In the genomic region with DNA sequence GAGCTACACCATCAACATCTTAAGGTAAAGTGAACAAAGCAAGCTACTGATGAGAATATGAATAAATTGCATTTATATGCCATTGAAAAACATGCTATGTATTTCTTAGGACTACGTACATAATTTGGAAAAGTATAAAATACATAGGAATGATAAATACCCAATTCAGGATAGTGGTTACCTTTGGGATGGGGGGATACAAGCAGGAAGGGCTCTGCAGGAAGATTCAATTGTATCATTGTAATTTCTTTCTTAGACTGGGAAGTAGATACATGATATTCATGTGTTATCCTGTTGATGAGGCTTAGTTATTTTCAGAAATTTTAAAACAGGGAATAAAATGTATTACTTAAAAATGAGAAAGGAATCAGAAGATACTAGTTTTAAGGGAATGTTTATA, we compare ENCODE assay signal across 23 cellular contexts. TPM values are rescaled to one million over a fixed set of nuclear protein-coding genes. Genes with fewer than 3 reads are reported as not detected.
DNase-seq lines count a peak whose midpoint lies in the region; ATAC-seq and TF ChIP-seq lines count a peak whose summit lies in the region.
"Had no signal": no experiment of that assay in that cellular context is flagged by ENCODE, and none has a peak within 500 bp of the region (broad histone marks: within the 10 kb centered on the region; RNA-seq: fewer than 3 reads in every experiment).

No MANE protein-coding gene starts in this region.

- no peak overlapping the region for H3K27ac ChIP-seq in CD8-positive, alpha-beta T cell (ENCODE audit: low read depth, low read length)
- H3K27ac ChIP-seq in lower lobe of right lung = no peak overlapping the region
- H3K27ac ChIP-seq: 22Rv1; A549; BLaER1 treated with 17β-estradiol and CSF1 and Interleukin-3, amounts not matched to agents 10 nM and 100 nM; C4-2B had no signal

- H3K4me3 Mint-ChIP-seq in activated naive CD4-positive, alpha-beta T cell treated with anti-CD3 and anti-CD28 coated beads, Interleukin-2, amount 50 U/mL, for 24 hours = no peak overlapping the region
- no peak overlapping the region for H3K4me3 Mint-ChIP-seq in CD8-positive, alpha-beta T cell
- H3K4me3 Mint-ChIP-seq in T-helper 17 cell = no peak overlapping the region
- H3K4me3 Mint-ChIP-seq in central memory CD8-positive, alpha-beta T cell = no peak overlapping the region
- H3K4me3 Mint-ChIP-seq: B cell; CD4-positive, alpha-beta T cell; CD8-positive, alpha-beta memory T cell had no signal

- no peaks in the 10 kb centered on the region for H3K4me1 Mint-ChIP-seq in activated naive CD4-positive, alpha-beta T cell treated with anti-CD3 and anti-CD28 coated beads, Interleukin-2, amount 50 U/mL, for 24 hours
- H3K4me1 Mint-ChIP-seq in CD8-positive, alpha-beta T cell (ENCODE audit: low read depth) = no peaks in the 10 kb centered on the region
- H3K4me1 Mint-ChIP-seq in T-helper 17 cell = peaks cover 13% of the 10 kb centered on the region
- no peaks in the 10 kb centered on the region for H3K4me1 Mint-ChIP-seq in central memory CD8-positive, alpha-beta T cell
- H3K4me1 Mint-ChIP-seq: B cell had no signal

- POLR2A ChIA-PET in CD8-positive, alpha-beta T cell (lab: Charles Lee) = no interaction called here

- no peaks in the 10 kb centered on the region for H3K27me3 Mint-ChIP-seq in activated naive CD4-positive, alpha-beta T cell treated with anti-CD3 and anti-CD28 coated beads, Interleukin-2, amount 50 U/mL, for 24 hours
- H3K27me3 Mint-ChIP-seq in CD8-positive, alpha-beta T cell (ENCODE audit: low read depth) = no peaks in the 10 kb centered on the region
- H3K27me3 Mint-ChIP-seq in T-helper 17 cell = no peaks in the 10 kb centered on the region
- H3K27me3 Mint-ChIP-seq in central memory CD8-positive, alpha-beta T cell = no peaks in the 10 kb centered on the region
- H3K27me3 Mint-ChIP-seq: B cell; CD4-positive, alpha-beta T cell; CD8-positive, alpha-beta memory T cell had no signal

- no peaks in the 10 kb centered on the region for H3K9me3 Mint-ChIP-seq in activated naive CD4-positive, alpha-beta T cell treated with anti-CD3 and anti-CD28 coated beads, Interleukin-2, amount 50 U/mL, for 24 hours
- no peaks in the 10 kb centered on the region for H3K9me3 Mint-ChIP-seq in CD8-positive, alpha-beta T cell
- no peaks in the 10 kb centered on the region for H3K9me3 Mint-ChIP-seq in central memory CD8-positive, alpha-beta T cell
- H3K9me3 Mint-ChIP-seq: CD4-positive, alpha-beta T cell; CD8-positive, alpha-beta memory T cell had no signal

- peaks cover 21% of the 10 kb centered on the region for H3K36me3 Mint-ChIP-seq in activated naive CD4-positive, alpha-beta T cell treated with anti-CD3 and anti-CD28 coated beads, Interleukin-2, amount 50 U/mL, for 24 hours
- H3K36me3 Mint-ChIP-seq in CD8-positive, alpha-beta T cell = peaks cover 79% of the 10 kb centered on the region
- H3K36me3 Mint-ChIP-seq in T-helper 17 cell (ENCODE audit: low read depth) = peaks cover 22% of the 10 kb centered on the region
- peaks cover 59% of the 10 kb centered on the region for H3K36me3 Mint-ChIP-seq in central memory CD8-positive, alpha-beta T cell (ENCODE audit: insufficient read depth)

- no peak for TF ChIP-seq CTCF in CD8-positive, alpha-beta T cell (IDR thresholded peaks at IDR 0.05)
- no peak for TF ChIP-seq CTCF in lower lobe of right lung (IDR thresholded peaks at IDR 0.05)

- intact Hi-C loops in CD8-positive, alpha-beta T cell (cut with DNase I, micrococcal nuclease) = no loop called here
- intact Hi-C loops in lower lobe of right lung (cut with DNase I) = no loop called here

- CTCF ChIA-PET in CD8-positive, alpha-beta T cell (lab: Charles Lee) = no interaction called here

- H3K27ac Mint-ChIP-seq in activated naive CD4-positive, alpha-beta T cell treated with anti-CD3 and anti-CD28 coated beads, Interleukin-2, amount 50 U/mL, for 24 hours = peak overlapping the region; percentile 23
- H3K27ac Mint-ChIP-seq in CD8-positive, alpha-beta T cell = peak overlapping the region; percentile 52
- peak overlapping the region; percentile 54 for H3K27ac Mint-ChIP-seq in T-helper 17 cell
- H3K27ac Mint-ChIP-seq in central memory CD8-positive, alpha-beta T cell (ENCODE audit: low read depth) = peak overlapping the region; percentile 62
- H3K27ac Mint-ChIP-seq: B cell; CD4-positive, alpha-beta T cell had no signal

- H3K4me1 ChIP-seq in CD8-positive, alpha-beta T cell (ENCODE audit: insufficient read depth, low read length) = no peaks in the 10 kb centered on the region
- H3K4me1 ChIP-seq in lower lobe of right lung = peaks cover 5% of the 10 kb centered on the region
- H3K4me1 ChIP-seq: A549; BLaER1 treated with 17β-estradiol and CSF1 and Interleukin-3, amounts not matched to agents 10 nM and 100 nM had no signal

- no peaks in the 10 kb centered on the region for H3K9me3 ChIP-seq in CD8-positive, alpha-beta T cell (ENCODE audit: low read length)
- H3K9me3 ChIP-seq in T-helper 17 cell (ENCODE audit: control insufficient read depth, low read length, poor library complexity, severe bottlenecking) (no peaks in the 10 kb centered on the region), lower lobe of right lung (peaks cover 6% of the 10 kb centered on the region)
- H3K9me3 ChIP-seq: A549 had no signal

- peaks cover 29% of the 10 kb centered on the region for H3K36me3 ChIP-seq in CD8-positive, alpha-beta T cell (ENCODE audit: insufficient read depth, low read length)
- H3K36me3 ChIP-seq in lower lobe of right lung = peaks cover 95% of the 10 kb centered on the region

- H3K4me3 ChIP-seq in CD8-positive, alpha-beta T cell (ENCODE audit: low read depth, low read length) = no peak overlapping the region
- H3K4me3 ChIP-seq in lower lobe of right lung = no peak overlapping the region
- H3K4me3 ChIP-seq: A549; BLaER1 treated with 17β-estradiol and CSF1 and Interleukin-3, amounts not matched to agents 10 nM and 100 nM had no signal

- no peak for ATAC-seq in CD8-positive, alpha-beta T cell
- ATAC-seq in T-helper 17 cell (no peak), lower lobe of right lung (no peak), HG03039 (IDR thresholded peaks at IDR 0.05; ENCODE audit: unreplicated experiment) (no peak)
- no peak for ATAC-seq in central memory CD8-positive, alpha-beta T cell (replicated peaks; ENCODE audit: extremely low read depth, poor library complexity, severe bottlenecking)
- ATAC-seq: A549 had no signal

- no peaks in the 10 kb centered on the region for H3K27me3 ChIP-seq in CD8-positive, alpha-beta T cell (ENCODE audit: insufficient read depth, low read length)
- no peaks in the 10 kb centered on the region for H3K27me3 ChIP-seq in lower lobe of right lung (ENCODE audit: low read depth)
- H3K27me3 ChIP-seq: BLaER1 treated with 17β-estradiol and CSF1 and Interleukin-3, amounts not matched to agents 10 nM and 100 nM had no signal

- no peak for DNase-seq in activated naive CD4-positive, alpha-beta T cell treated with Interleukin-2 at 50 U/mL for 16 hours
- no peak for DNase-seq in CD8-positive, alpha-beta T cell
- DNase-seq in T-helper 17 cell (no peak), NCI-H2196 treated with DMSO at 0.1 percent for 48 hours (lab: John Stamatoyannopoulos, UW; ENCODE audit: unreplicated experiment) (no peak), lower lobe of right lung (no peak)
- no peak for DNase-seq in central memory CD8-positive, alpha-beta T cell (ENCODE audit: low spot score in 2 of 2)
- DNase-seq: AML-193; CD4-positive, alpha-beta T cell; CD8-positive, alpha-beta memory T cell; COR-L47; DMS 273 treated with DMSO at 0.1 percent for 48 hours; DMS153; DMS53; DMS79; DND-41; GF-D8 had no signal

RNA-seq across cellular contexts. Expression of gene TRAPPC11, which starts 43.4 kb away (rescaled TPM):
- 10 to 100 TPM; 14.7 to 22.1 TPM for total RNA-seq in CD8-positive, alpha-beta T cell
- total RNA-seq in T-helper 17 cell = 10 to 100 TPM; 24.7 to 27.3 TPM
- 38.6 TPM for total RNA-seq in lower lobe of right lung

RNA-seq across cellular contexts. Expression of gene RWDD4, which starts 43.5 kb away (rescaled TPM):
- total RNA-seq in CD8-positive, alpha-beta T cell = 10 to 100 TPM in 1 of 2 experiments, 1 to 10 TPM in 1; 9.0 to 12.1 TPM
- total RNA-seq in T-helper 17 cell (10 to 100 TPM in 1 of 2 donors, 1 to 10 TPM in 1; 9.2 to 18.2 TPM), lower lobe of right lung (16.2 TPM)
